11 cellular contexts compared by ENCODE assay signal in the genomic region with DNA sequence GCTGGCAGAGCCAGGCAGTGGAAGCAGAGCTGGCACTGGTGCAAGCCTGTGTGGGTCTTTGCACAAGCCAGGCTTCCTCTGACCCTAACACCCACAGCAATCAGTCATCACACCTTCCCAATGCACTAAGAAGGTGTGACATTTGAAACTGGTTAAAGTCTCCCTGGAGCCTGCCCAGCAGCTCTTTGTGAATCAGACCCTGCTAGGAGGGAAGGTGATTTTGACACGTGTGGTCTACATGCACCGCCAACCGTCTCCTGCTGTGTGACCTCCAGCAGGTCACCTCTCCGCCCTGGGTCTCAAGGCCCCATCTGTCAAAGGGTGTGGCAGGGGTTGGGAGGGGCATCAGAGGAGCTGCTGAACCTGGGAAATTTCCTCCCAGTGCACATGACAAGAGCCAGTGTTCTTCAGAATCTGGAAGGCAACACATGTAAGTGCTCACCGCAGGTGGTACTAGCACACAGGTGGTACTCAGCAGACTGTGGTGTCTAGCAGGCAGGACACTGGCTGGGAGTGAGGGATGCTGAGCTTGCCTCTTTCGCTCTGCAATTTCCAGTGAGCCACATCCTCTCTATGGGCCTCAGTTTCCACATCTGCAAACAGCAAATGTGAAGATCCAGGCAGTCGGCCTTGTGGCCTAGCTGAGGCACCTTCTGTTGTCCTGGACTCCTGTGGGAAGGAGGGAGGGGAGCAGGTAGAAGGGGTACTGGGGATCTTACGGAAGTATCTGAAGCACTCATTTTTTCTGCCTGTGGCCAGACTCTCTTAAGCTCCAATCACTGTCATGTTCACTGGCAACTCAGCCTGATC.
DNase-seq lines count a peak whose midpoint lies in the region; ATAC-seq and TF ChIP-seq lines count a peak whose summit lies in the region.
"Had no signal": no experiment of that assay in that cellular context is flagged by ENCODE, and none has a peak within 500 bp of the region (broad histone marks: within the 10 kb centered on the region; RNA-seq: fewer than 3 reads in every experiment).

No MANE protein-coding gene starts in this region.

- no peak overlapping the region for H3K18ac ChIP-seq in mesenchymal stem cell (ENCODE audit: low read depth in 1 of 2, low read length in 2 of 2)

- H2AK5ac ChIP-seq in mesenchymal stem cell (ENCODE audit: low read length, severe bottlenecking), result no peak overlapping the region

- WGBS in body of pancreas, 2 donors, result 66 to 70% methylated on average over 3 to 8 of the region's 8 CpGs
- 64 to 76% methylated on average over 8 of the region's 8 CpGs for WGBS in sigmoid colon, 2 donors
- WGBS in mesenchymal stem cell, result 81% methylated on average over 6 of the region's 8 CpGs

- ATAC-seq in activated T-cell treated with anti-CD3 and anti-CD28 coated beads, Interleukin-2, amount 50 U/mL, for 72 hours (replicated peaks in 1 of 2), result peak; percentile 25 to 54
- ATAC-seq in body of pancreas, result peak; percentile 74
- ATAC-seq: stimulated activated memory B cell treated with anti-CD40 and anti-IgM and Interleukin-4, amounts not matched to agents 10 μg/mL and 1 μg/mL and 100 μg/mL, for 72 hours had no signal

- H3K9me3 ChIP-seq in body of pancreas, result no peaks in the 10 kb centered on the region
- no peaks in the 10 kb centered on the region for H3K9me3 ChIP-seq in sigmoid colon
- no peaks in the 10 kb centered on the region for H3K9me3 ChIP-seq in mesenchymal stem cell (ENCODE audit: control insufficient read depth, low read length)
- H3K9me3 ChIP-seq: left ventricle myocardium inferior had no signal

- peaks cover 44% of the 10 kb centered on the region for H3K79me1 ChIP-seq in mesenchymal stem cell (replicated peaks; ENCODE audit: low read length, poor library complexity, severe bottlenecking)

- H3K27ac ChIP-seq in KMS-11, result peak overlapping the region; percentile 50
- H3K27ac ChIP-seq in body of pancreas, result peak overlapping the region in 2 of 4 donors; percentile 38 to 52
- no peak overlapping the region for H3K27ac ChIP-seq in sigmoid colon
- H3K27ac ChIP-seq in mesenchymal stem cell (ENCODE audit: low read length, poor library complexity, severe bottlenecking), result no peak overlapping the region
- H3K27ac ChIP-seq: left ventricle myocardium inferior had no signal

- H3K4me1 ChIP-seq in KMS-11 (ENCODE audit: low read depth, poor library complexity, severe bottlenecking), result peaks cover 41% of the 10 kb centered on the region
- peaks cover 16% of the 10 kb centered on the region for H3K4me1 ChIP-seq in body of pancreas
- peaks cover 0 to 6% (median 0%) of the 10 kb centered on the region in 4 donors for H3K4me1 ChIP-seq in sigmoid colon
- H3K4me1 ChIP-seq in mesenchymal stem cell (ENCODE audit: control insufficient read depth, insufficient read depth, low read depth, low read length), result peaks cover 21% of the 10 kb centered on the region
- H3K4me1 ChIP-seq: left ventricle myocardium inferior had no signal

- H3K14ac ChIP-seq in mesenchymal stem cell (ENCODE audit: low read length in 2 of 2), result no peak overlapping the region

- no peaks in the 10 kb centered on the region for H4K20me1 ChIP-seq in KMS-11 (ENCODE audit: insufficient read depth)

- no peak for TF ChIP-seq POLR2A in body of pancreas (IDR thresholded peaks at IDR 0.05)
- no peak for TF ChIP-seq POLR2A in sigmoid colon (IDR thresholded peaks at IDR 0.05)

- no peak overlapping the region for H2BK120ac ChIP-seq in mesenchymal stem cell (ENCODE audit: low read depth, low read length)

- H2AFZ ChIP-seq in KMS-11 (ENCODE audit: low read depth), result no peak overlapping the region
- no peak overlapping the region for H2AFZ ChIP-seq in mesenchymal stem cell (ENCODE audit: low read depth, low read length)

- H3K9me3 Mint-ChIP-seq in activated T-cell treated with anti-CD3 and anti-CD28 coated beads, Interleukin-2, amount 50 U/mL, for 72 hours, result no peaks in the 10 kb centered on the region
- no peaks in the 10 kb centered on the region for H3K9me3 Mint-ChIP-seq in activated T-helper 1 cell treated with anti-CD3 and anti-CD28 coated beads, Interleukin-12 subunit alpha, Interleukin-12 subunit beta, Interleukin-2, Interleukin-4 antibody, amounts not matched to agents 30 ng/mL and 10 ng/mL and 1 ng/mL, durations not matched to agents 14 hours and 24 hours and 36 hours
- H3K9me3 Mint-ChIP-seq: IgD-negative memory B cell; stimulated activated memory B cell treated with anti-CD40 and anti-IgM and Interleukin-4, amounts not matched to agents 10 μg/mL and 1 μg/mL and 100 μg/mL, for 72 hours had no signal

- H3K9ac ChIP-seq in KMS-11, result no peak overlapping the region
- H3K9ac ChIP-seq in mesenchymal stem cell (ENCODE audit: low read length), result no peak overlapping the region

- no peak overlapping the region for H2BK15ac ChIP-seq in mesenchymal stem cell (ENCODE audit: low read depth, poor library complexity, severe bottlenecking)

- intact Hi-C loops in body of pancreas (cut with DNase I), result no loop called here
- intact Hi-C loops in sigmoid colon (cut with DNase I), result no loop called here
- intact Hi-C loops in activated T-helper 1 cell treated with anti-CD3 and anti-CD28 coated beads, Interleukin-12 subunit alpha, Interleukin-12 subunit beta, Interleukin-2, Interleukin-4 antibody, amounts not matched to agents 30 ng/mL and 10 ng/mL and 1 ng/mL, durations not matched to agents 14 hours and 24 hours and 36 hours (cut with micrococcal nuclease), result no loop called here

- no peaks in the 10 kb centered on the region for H3K27me3 Mint-ChIP-seq in activated T-cell treated with anti-CD3 and anti-CD28 coated beads, Interleukin-2, amount 50 U/mL, for 72 hours (ENCODE audit: low read depth)
- H3K27me3 Mint-ChIP-seq in activated T-helper 1 cell treated with anti-CD3 and anti-CD28 coated beads, Interleukin-12 subunit alpha, Interleukin-12 subunit beta, Interleukin-2, Interleukin-4 antibody, amounts not matched to agents 30 ng/mL and 10 ng/mL and 1 ng/mL, durations not matched to agents 14 hours and 24 hours and 36 hours (ENCODE audit: insufficient read depth), result peaks cover 11% of the 10 kb centered on the region

- H3K4me3 ChIP-seq in KMS-11 (IDR thresholded peaks at IDR 0.05; ENCODE audit: insufficient read depth, low read depth, low read length), result no peak overlapping the region
- no peak overlapping the region for H3K4me3 ChIP-seq in body of pancreas
- no peak overlapping the region for H3K4me3 ChIP-seq in sigmoid colon
- no peak overlapping the region for H3K4me3 ChIP-seq in mesenchymal stem cell (ENCODE audit: insufficient read depth in 1 of 2, low read depth in 1 of 2, low read length in 2 of 2)
- H3K4me3 ChIP-seq: left ventricle myocardium inferior had no signal

- peaks cover 14% of the 10 kb centered on the region for H3K4me1 Mint-ChIP-seq in activated T-cell treated with anti-CD3 and anti-CD28 coated beads, Interleukin-2, amount 50 U/mL, for 72 hours (ENCODE audit: low read depth)
- H3K4me1 Mint-ChIP-seq in activated T-helper 1 cell treated with anti-CD3 and anti-CD28 coated beads, Interleukin-12 subunit alpha, Interleukin-12 subunit beta, Interleukin-2, Interleukin-4 antibody, amounts not matched to agents 30 ng/mL and 10 ng/mL and 1 ng/mL, durations not matched to agents 14 hours and 24 hours and 36 hours (ENCODE audit: low read depth), result peaks cover 11% of the 10 kb centered on the region
- H3K4me1 Mint-ChIP-seq: IgD-negative memory B cell; stimulated activated memory B cell treated with anti-CD40 and anti-IgM and Interleukin-4, amounts not matched to agents 10 μg/mL and 1 μg/mL and 100 μg/mL, for 72 hours had no signal

- H4K91ac ChIP-seq in mesenchymal stem cell (ENCODE audit: low read length), result no peak overlapping the region

- peak overlapping the region; percentile 30; the same call in 1 of the 2 replicates for H3K4me2 ChIP-seq in KMS-11
- no peak overlapping the region for H3K4me2 ChIP-seq in mesenchymal stem cell (ENCODE audit: low read length, poor library complexity, severe bottlenecking)

- no peak for TF ChIP-seq EP300 in sigmoid colon (IDR thresholded peaks at IDR 0.05)

- H2BK5ac ChIP-seq in mesenchymal stem cell (ENCODE audit: low read depth, low read length, poor library complexity, severe bottlenecking), result no peak overlapping the region

- H3K4ac ChIP-seq in mesenchymal stem cell (ENCODE audit: low read depth in 1 of 2, low read length in 2 of 2), result no peak overlapping the region

- no peak overlapping the region for H3K4me3 Mint-ChIP-seq in activated T-cell treated with anti-CD3 and anti-CD28 coated beads, Interleukin-2, amount 50 U/mL, for 72 hours
- H3K4me3 Mint-ChIP-seq in activated T-helper 1 cell treated with anti-CD3 and anti-CD28 coated beads, Interleukin-12 subunit alpha, Interleukin-12 subunit beta, Interleukin-2, Interleukin-4 antibody, amounts not matched to agents 30 ng/mL and 10 ng/mL and 1 ng/mL, durations not matched to agents 14 hours and 24 hours and 36 hours, result no peak overlapping the region
- H3K4me3 Mint-ChIP-seq: stimulated activated memory B cell treated with anti-CD40 and anti-IgM and Interleukin-4, amounts not matched to agents 10 μg/mL and 1 μg/mL and 100 μg/mL, for 72 hours had no signal

- H3K79me2 ChIP-seq in KMS-11 (ENCODE audit: insufficient read depth, low read depth), result no peaks in the 10 kb centered on the region

- no peak for DNase-seq in activated T-cell treated with anti-CD3 and anti-CD28 coated beads, Interleukin-2, amount 50 U/mL, for 72 hours
- no peak for DNase-seq in activated T-cell treated with anti-CD3 and anti-CD28 coated beads, Interleukin-2, amount 50 U/mL, for 1 hour
- DNase-seq in body of pancreas (peak; percentile 22 to 60 (median 50)), sigmoid colon (peak; percentile 40), mesenchymal stem cell (no peak), HT-29 (ENCODE audit: low spot score) (no peak)
- DNase-seq in activated T-helper 1 cell treated with anti-CD3 and anti-CD28 coated beads, Interleukin-12 subunit alpha, Interleukin-12 subunit beta, Interleukin-2, Interleukin-4 antibody, amounts not matched to agents 30 ng/mL and 10 ng/mL and 1 ng/mL, durations not matched to agents 14 hours and 24 hours and 36 hours (ENCODE audit: low spot score), result no peak
- DNase-seq: left ventricle myocardium inferior had no signal

- no peaks in the 10 kb centered on the region for H3K27me3 ChIP-seq in KMS-11 (ENCODE audit: insufficient read depth, low read depth)
- no peaks in the 10 kb centered on the region for H3K27me3 ChIP-seq in body of pancreas
- H3K27me3 ChIP-seq in sigmoid colon, result no peaks in the 10 kb centered on the region
- H3K27me3 ChIP-seq in mesenchymal stem cell (ENCODE audit: control insufficient read depth in 1 of 2, insufficient read depth in 1 of 2, low read length in 2 of 2), result peaks cover 0 to 68% of the 10 kb centered on the region in 2 experiments

- no peaks in the 10 kb centered on the region for H3K36me3 Mint-ChIP-seq in activated T-cell treated with anti-CD3 and anti-CD28 coated beads, Interleukin-2, amount 50 U/mL, for 72 hours (ENCODE audit: insufficient read depth in 2 of 2)
- H3K36me3 Mint-ChIP-seq in activated T-helper 1 cell treated with anti-CD3 and anti-CD28 coated beads, Interleukin-12 subunit alpha, Interleukin-12 subunit beta, Interleukin-2, Interleukin-4 antibody, amounts not matched to agents 30 ng/mL and 10 ng/mL and 1 ng/mL, durations not matched to agents 14 hours and 24 hours and 36 hours (ENCODE audit: low read depth), result no peaks in the 10 kb centered on the region
- H3K36me3 Mint-ChIP-seq: IgD-negative memory B cell; stimulated activated memory B cell treated with anti-CD40 and anti-IgM and Interleukin-4, amounts not matched to agents 10 μg/mL and 1 μg/mL and 100 μg/mL, for 72 hours had no signal

- no peak for TF ChIP-seq CTCF in KMS-11 (conservative IDR thresholded peaks at IDR 0.05; ENCODE audit: low read depth, low read length)
- TF ChIP-seq CTCF in body of pancreas (IDR thresholded peaks at IDR 0.05), result no peak
- no peak for TF ChIP-seq CTCF in sigmoid colon (IDR thresholded peaks at IDR 0.05)

- no peaks in the 10 kb centered on the region for H3K36me3 ChIP-seq in KMS-11 (ENCODE audit: insufficient read depth)
- H3K36me3 ChIP-seq in body of pancreas (replicated peaks in 1 of 2; ENCODE audit: insufficient read depth in 1 of 2, low read depth in 2 of 2), result no peaks in the 10 kb centered on the region
- no peaks in the 10 kb centered on the region for H3K36me3 ChIP-seq in sigmoid colon
- peaks cover 0 to 39% of the 10 kb centered on the region in 2 experiments for H3K36me3 ChIP-seq in mesenchymal stem cell (ENCODE audit: control insufficient read depth in 1 of 2, insufficient read depth in 2 of 2, low read depth in 1 of 2, low read length in 2 of 2)
- H3K36me3 ChIP-seq: left ventricle myocardium inferior had no signal

- H2BK12ac ChIP-seq in mesenchymal stem cell (ENCODE audit: low read length in 2 of 2), result no peak overlapping the region

- H3K27ac Mint-ChIP-seq in activated T-cell treated with anti-CD3 and anti-CD28 coated beads, Interleukin-2, amount 50 U/mL, for 72 hours, result no peak overlapping the region
- H3K27ac Mint-ChIP-seq in activated T-helper 1 cell treated with anti-CD3 and anti-CD28 coated beads, Interleukin-12 subunit alpha, Interleukin-12 subunit beta, Interleukin-2, Interleukin-4 antibody, amounts not matched to agents 30 ng/mL and 10 ng/mL and 1 ng/mL, durations not matched to agents 14 hours and 24 hours and 36 hours, result no peak overlapping the region
- H3K27ac Mint-ChIP-seq: IgD-negative memory B cell; stimulated activated memory B cell treated with anti-CD40 and anti-IgM and Interleukin-4, amounts not matched to agents 10 μg/mL and 1 μg/mL and 100 μg/mL, for 72 hours had no signal

- no peak overlapping the region for H3K23ac ChIP-seq in mesenchymal stem cell (ENCODE audit: low read length in 2 of 2)

- no peak overlapping the region for H4K8ac ChIP-seq in mesenchymal stem cell (ENCODE audit: low read length)

Comparison
In these comparisons a context has a peak if more than half of its experiments do, and no peak if none do; other contexts are left out.
1. DNase-seq: peak in body of pancreas (4 of 4) and sigmoid colon (single experiment); none in activated T-cell treated with anti-CD3 and anti-CD28 coated beads, Interleukin-2, amount 50 U/mL, for 72 hours (0 of 2), activated T-cell treated with anti-CD3 and anti-CD28 coated beads, Interleukin-2, amount 50 U/mL, for 1 hour (single experiment), mesenchymal stem cell (single experiment), activated T-helper 1 cell treated with anti-CD3 and anti-CD28 coated beads, Interleukin-12 subunit alpha, Interleukin-12 subunit beta, Interleukin-2, Interleukin-4 antibody, amounts not matched to agents 30 ng/mL and 10 ng/mL and 1 ng/mL, durations not matched to agents 14 hours and 24 hours and 36 hours (single experiment) and HT-29 (single experiment).